Comparison of ENCODE assay signal across 8 cellular contexts in the genomic region with DNA sequence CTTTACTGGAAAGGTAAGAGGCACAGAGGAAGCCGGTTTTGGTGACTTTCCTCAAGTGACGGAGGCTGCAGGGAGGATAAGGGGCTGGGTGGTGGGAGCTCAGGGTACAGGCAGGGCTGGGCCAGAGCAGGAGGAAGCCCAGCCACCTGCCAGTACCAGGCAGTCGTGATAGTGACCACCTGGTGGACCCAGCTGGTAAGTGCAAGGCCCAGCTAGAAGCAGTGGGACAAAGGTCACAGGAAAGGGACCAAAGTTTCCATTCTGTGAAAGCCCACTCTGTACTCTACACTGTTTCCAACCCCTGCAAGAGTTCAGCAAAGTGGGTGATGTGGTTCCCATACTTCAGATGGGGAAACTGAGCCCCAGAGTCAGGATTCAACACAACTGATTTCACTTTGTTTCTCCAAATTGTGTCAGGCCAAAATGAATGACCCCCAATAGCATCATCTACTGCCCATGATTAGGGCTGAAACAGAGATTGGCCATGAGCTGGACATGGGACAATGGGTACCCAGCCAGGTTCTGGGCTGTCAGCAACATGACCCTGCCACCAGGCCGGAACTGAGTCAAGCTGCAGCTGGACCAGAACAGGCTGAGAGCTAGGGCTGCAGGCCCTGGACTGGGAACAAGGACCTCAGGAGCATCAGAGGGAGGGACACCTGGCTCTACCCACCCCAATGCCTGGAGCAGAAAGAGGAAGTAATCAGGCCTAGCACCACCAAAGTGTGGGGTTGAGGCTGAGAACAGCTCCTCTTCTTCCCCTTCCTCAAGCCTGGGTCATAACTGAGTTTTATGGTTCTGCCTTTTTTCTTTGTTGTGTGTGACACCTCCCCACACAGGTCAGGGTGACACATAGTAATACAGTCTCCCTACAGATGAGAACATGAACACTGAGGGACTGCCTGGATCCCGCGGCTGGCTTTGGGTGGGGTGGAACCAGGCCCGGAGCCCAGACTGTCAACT. TPM values are rescaled to one million over a fixed set of nuclear protein-coding genes. Genes with fewer than 3 reads are reported as not detected.
DNase-seq lines count a peak whose midpoint lies in the region; ATAC-seq and TF ChIP-seq lines count a peak whose summit lies in the region.

No MANE protein-coding gene starts in this region.

- ATAC-seq in naive thymus-derived CD4-positive, alpha-beta T cell, result peak; percentile 47
- ATAC-seq in GM18858 (IDR thresholded peaks at IDR 0.05; ENCODE audit: unreplicated experiment), result no peak
- no peak for ATAC-seq in HG03280 (IDR thresholded peaks at IDR 0.05; ENCODE audit: unreplicated experiment)

- 0 out of 2 replicates have a peak, but pooled peaks cover 4% of the 10 kb centered on the region for H4K20me1 ChIP-seq in OCI-LY7 (ENCODE audit: insufficient read depth, low read length)

- no peaks in the 10 kb centered on the region for H3K9me3 ChIP-seq in OCI-LY7 (ENCODE audit: low read length)
- H3K9me3 ChIP-seq in naive thymus-derived CD4-positive, alpha-beta T cell (ENCODE audit: control insufficient read depth in 2 of 3, low read length in 3 of 3), result no peaks in the 10 kb centered on the region

- H3K4me1 ChIP-seq in OCI-LY7 (ENCODE audit: insufficient read depth, low read length, poor library complexity, severe bottlenecking), result peaks cover 26% of the 10 kb centered on the region
- H3K4me1 ChIP-seq in naive thymus-derived CD4-positive, alpha-beta T cell (ENCODE audit: control insufficient read depth in 2 of 2, insufficient read depth in 2 of 2, low read length in 2 of 2), result no peaks in the 10 kb centered on the region

- BruUV-seq in OCI-LY7 (replicated peaks; lab: Mats Ljungman, UMichigan), result no TSS peak

- no peaks in the 10 kb centered on the region for H3K9me3 Mint-ChIP-seq in naive thymus-derived CD4-positive, alpha-beta T cell

- no peak overlapping the region for H3K27ac ChIP-seq in OCI-LY7 (ENCODE audit: low read depth, low read length, poor library complexity, severe bottlenecking)
- no peak overlapping the region for H3K27ac ChIP-seq in naive thymus-derived CD4-positive, alpha-beta T cell (ENCODE audit: low read depth, low read length)

- POLR2A ChIA-PET in OCI-LY7 (lab: Charles Lee), result no interaction called here
- POLR2A ChIA-PET in naive thymus-derived CD4-positive, alpha-beta T cell (lab: Charles Lee), result interaction anchor here (0.6 to 0.7 kb wide), 2 partner anchors 14 to 215 kb away, joined by 3 to 4 read pairs; no protein-coding TSS in a partner anchor

- H3K4me3 ChIP-seq in OCI-LY7 (ENCODE audit: low read depth, low read length, poor library complexity, severe bottlenecking), result no peak overlapping the region
- no peak overlapping the region for H3K4me3 ChIP-seq in naive thymus-derived CD4-positive, alpha-beta T cell (ENCODE audit: low read length)

- H3K4me1 Mint-ChIP-seq in naive thymus-derived CD4-positive, alpha-beta T cell, result peaks cover 0 to 2% (median 0%) of the 10 kb centered on the region in 7 donors

- CTCF ChIA-PET in OCI-LY7 (lab: Charles Lee; ENCODE audit: unreplicated experiment), result no interaction called here
- CTCF ChIA-PET in naive thymus-derived CD4-positive, alpha-beta T cell (lab: Charles Lee), result interaction anchor here (0.5 to 0.9 kb wide), 4 partner anchors 45 to 1405 kb away, joined by 3 to 6 read pairs (median 4); no protein-coding TSS in a partner anchor

- no peak overlapping the region for H2AFZ ChIP-seq in OCI-LY7 (ENCODE audit: low read length)

- H3K36me3 ChIP-seq in OCI-LY7 (ENCODE audit: insufficient read depth, low read length), result peaks cover 62% of the 10 kb centered on the region
- H3K36me3 ChIP-seq in naive thymus-derived CD4-positive, alpha-beta T cell (ENCODE audit: control insufficient read depth in 2 of 3, insufficient read depth in 3 of 3, low read length in 3 of 3), result no peaks in the 10 kb centered on the region

- intact Hi-C loops in OCI-LY7 (cut with micrococcal nuclease; ENCODE audit: unreplicated experiment), result no loop called here
- intact Hi-C loops in naive thymus-derived CD4-positive, alpha-beta T cell (cut with micrococcal nuclease), result no loop called here

- no peaks in the 10 kb centered on the region for H3K79me2 ChIP-seq in OCI-LY7 (ENCODE audit: insufficient read depth, low read depth, low read length)

- no peak; the same call in 1 of the 2 replicates for TF ChIP-seq CTCF in OCI-LY7 (conservative IDR thresholded peaks at IDR 0.05; ENCODE audit: low read length)

- H3K9me2 ChIP-seq in OCI-LY7 (ENCODE audit: insufficient read depth, low read length), result no peaks in the 10 kb centered on the region

- H3K27me3 ChIP-seq in naive thymus-derived CD4-positive, alpha-beta T cell (ENCODE audit: control insufficient read depth in 2 of 2, insufficient read depth in 2 of 2, low read length in 2 of 2), result no peaks in the 10 kb centered on the region

- DNase-seq in activated gamma-delta T cell treated with Interleukin-2 at 50 U/mL for 16 hours (peak; percentile 19), activated gamma-delta T cell (lab: John Stamatoyannopoulos, UW) (no peak), OCI-LY7 (ENCODE audit: low spot score) (peak; percentile 65), cerebellar cortex (ENCODE audit: low spot score) (peak; percentile 11), NCI-H2171 (lab: John Stamatoyannopoulos, UW) (no peak)
- DNase-seq in naive thymus-derived CD4-positive, alpha-beta T cell, result peak in 4 of 9 donors; percentile 11 to 14 (median 12)

- H3K27ac Mint-ChIP-seq in naive thymus-derived CD4-positive, alpha-beta T cell, result no peak overlapping the region

- H3K4me2 ChIP-seq in OCI-LY7 (ENCODE audit: low read length), result 0 out of 2 replicates have a peak overlapping the region, but pooled peaks have one; percentile 17

- H3K4me3 Mint-ChIP-seq in naive thymus-derived CD4-positive, alpha-beta T cell, result no peak overlapping the region

- peaks cover 0 to 6% (median 0%) of the 10 kb centered on the region in 5 donors for H3K27me3 Mint-ChIP-seq in naive thymus-derived CD4-positive, alpha-beta T cell

- H3K36me3 Mint-ChIP-seq in naive thymus-derived CD4-positive, alpha-beta T cell, result no peaks in the 10 kb centered on the region

RNA-seq across cellular contexts. Expression of a gene that starts 50.2 kb away (rescaled TPM):
- total RNA-seq in OCI-LY7 (2014; rRNA removed; shearing (Covaris generic)), result 11.4 and 14.8 TPM in 2 replicates
- 44.5 and 50.8 TPM in 2 replicates for total RNA-seq in OCI-LY7 (2022)
- total RNA-seq in naive thymus-derived CD4-positive, alpha-beta T cell, result under 1 TPM in 4 of 5 experiments, not detected in 1; 0.05 to 0.29 (median 0.15) TPM
- polyA plus RNA-seq in naive thymus-derived CD4-positive, alpha-beta T cell, result not detected

Comparison
In these comparisons a context has a peak if more than half of its experiments do, and no peak if none do; other contexts are left out.
1. DNase-seq: peak in activated gamma-delta T cell treated with Interleukin-2 at 50 U/mL for 16 hours (single experiment), OCI-LY7 (single experiment) and cerebellar cortex (single experiment); none in activated gamma-delta T cell (single experiment) and NCI-H2171 (single experiment).
2. RNA of a gene that starts 50.2 kb away (total RNA-seq): 11.4 to 50.8 TPM in OCI-LY7; 0.05 to 0.29 TPM in naive thymus-derived CD4-positive, alpha-beta T cell; every median in the first group is over 4 times any median in the second.